Comparison of ENCODE assay signal across 8 cellular contexts in the genomic region with DNA sequence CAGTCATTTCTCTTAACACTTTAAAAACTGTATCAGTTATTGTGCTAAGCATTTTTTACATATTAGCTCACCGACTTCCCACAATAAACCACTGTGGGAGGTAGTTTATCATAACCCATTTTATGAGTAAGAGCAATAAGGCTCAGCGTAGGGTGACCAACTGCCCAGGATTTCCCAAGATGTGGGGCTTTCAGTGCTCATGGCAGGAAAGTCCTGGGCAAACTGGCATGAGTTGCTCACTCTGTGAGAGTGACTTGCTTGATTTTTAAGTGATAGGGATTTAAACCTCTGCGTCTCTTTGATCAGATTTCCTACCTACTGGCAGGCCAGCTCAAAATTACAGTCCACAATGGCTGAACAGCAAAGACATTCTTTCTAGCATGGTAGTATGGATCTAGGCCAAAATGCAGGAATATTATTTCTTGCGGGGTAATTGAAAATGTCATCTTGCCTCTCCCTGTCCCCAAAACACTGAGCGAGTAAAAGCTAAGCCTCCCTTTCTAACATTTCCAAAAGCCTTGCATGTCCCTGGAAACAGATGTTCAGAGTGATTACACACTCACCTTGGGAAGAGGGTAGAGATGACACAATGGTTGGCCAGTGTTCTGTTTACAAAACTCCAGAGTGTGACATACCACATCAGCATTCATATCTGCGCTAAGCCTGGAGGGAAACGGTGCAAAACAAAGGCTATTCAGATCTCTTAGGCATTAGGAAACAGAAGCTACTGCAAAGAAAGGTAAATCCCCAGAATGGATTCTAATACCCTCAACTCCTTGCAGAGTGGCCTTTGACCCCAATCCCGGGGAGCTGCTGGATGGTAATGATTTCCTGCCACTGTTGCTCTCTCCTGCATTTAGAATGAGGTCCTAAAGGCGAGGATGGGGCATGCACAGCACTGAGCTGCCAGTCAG.
DNase-seq lines count a peak whose midpoint lies in the region; ATAC-seq and TF ChIP-seq lines count a peak whose summit lies in the region.

No MANE protein-coding gene starts in this region.

- H2AK5ac ChIP-seq in IMR-90 (ENCODE audit: low read depth, low read length) = no peak overlapping the region

- peak overlapping the region; percentile 9; the same call in 1 of the 2 replicates for H3K27ac ChIP-seq in IMR-90 (ENCODE audit: insufficient read depth, low read length)
- peak overlapping the region; percentile 93 for H3K27ac ChIP-seq in mammary epithelial cell (ENCODE audit: insufficient read depth, low read depth, low read length)

- H2BK5ac ChIP-seq in IMR-90 (ENCODE audit: low read depth, low read length, poor library complexity, severe bottlenecking) = peak overlapping the region; percentile 91

- H3K79me2 ChIP-seq in mammary epithelial cell (ENCODE audit: insufficient read depth, low read length) = no peaks in the 10 kb centered on the region

- peaks cover 6% of the 10 kb centered on the region; the same call in 1 of the 2 replicates for H3K9me1 ChIP-seq in IMR-90 (ENCODE audit: insufficient read depth, low read length)

- H4K8ac ChIP-seq in IMR-90 (ENCODE audit: low read depth in 2 of 2, low read length in 2 of 2) = peak overlapping the region in 1 of 2 experiments; percentile 77; a peak in 2 of 4 replicates

- dilution Hi-C loops in IMR-90 (cut with HindIII; ENCODE audit: low sequenced_read_pairs, unreplicated experiment) (no loop called here), mammary epithelial cell (cut with HindIII; ENCODE audit: low sequenced_read_pairs) (no loop called here)

- peaks cover 9% of the 10 kb centered on the region for H3K9me3 Mint-ChIP-seq in mesothelial cell of epicardium

- peak overlapping the region; percentile 88 for H3K27ac Mint-ChIP-seq in mesothelial cell of epicardium

- 0 out of 3 replicates have a peak overlapping the region, but pooled peaks have one; percentile 13 for H2BK15ac ChIP-seq in IMR-90 (ENCODE audit: low read depth, low read length)

- CTCF ChIA-PET in IMR-90 (lab: Yijun Ruan, JAX) = interaction anchor here (0.7 to 3.0 kb wide), 4 partner anchors 8 to 218 kb away, joined by 3 to 17 read pairs (median 4); no protein-coding TSS in a partner anchor
- CTCF ChIA-PET in mammary epithelial cell (lab: Charles Lee; ENCODE audit: low non-redundant PET) = interaction anchor here (0.6 kb wide), 1 partner anchor 136 kb away, joined by 3 read pairs; no protein-coding TSS in a partner anchor

- no peak for TF ChIP-seq RAD21 in IMR-90 (IDR thresholded peaks at IDR 0.05; ENCODE audit: low read length)

- no peaks in the 10 kb centered on the region for H3K27me3 ChIP-seq in IMR-90 (ENCODE audit: control insufficient read depth, insufficient read depth, low read length)
- H3K27me3 ChIP-seq in mammary epithelial cell (ENCODE audit: insufficient read depth, low read length) = no peaks in the 10 kb centered on the region

- no peaks in the 10 kb centered on the region for H3K27me3 Mint-ChIP-seq in mesothelial cell of epicardium (ENCODE audit: low read depth)

- H4K20me1 ChIP-seq in IMR-90 (ENCODE audit: insufficient read depth, low read length) (no peaks in the 10 kb centered on the region), mammary epithelial cell (ENCODE audit: insufficient read depth, low read length) (no peaks in the 10 kb centered on the region)

- DNase-seq in AG20443 (ENCODE audit: low spot score) (peak; percentile 50), IMR-90 (peak; percentile 94), mammary epithelial cell (peak; percentile 97), mesothelial cell of epicardium (ENCODE audit: low spot score in 2 of 2, unreplicated experiment in 2 of 2) (no peak), amygdala (lab: John Stamatoyannopoulos, UW) (no peak), NCI-H526 treated with DMSO at 0.1 percent for 48 hours (lab: John Stamatoyannopoulos, UW) (no peak)

- H3K9ac ChIP-seq in IMR-90 (ENCODE audit: low read depth, low read length) (no peak overlapping the region), mammary epithelial cell (ENCODE audit: insufficient read depth, low read length) (peak overlapping the region; percentile 68)

- TF ChIP-seq CTCF in IMR-90 (conservative IDR thresholded peaks at IDR 0.05; ENCODE audit: low read depth, low read length) (no peak), mammary epithelial cell (conservative IDR thresholded peaks at IDR 0.05 in 1 of 2, IDR thresholded peaks at IDR 0.05 in 1 of 2; ENCODE audit: extremely low read depth in 1 of 2, insufficient read depth in 1 of 2, low read depth in 1 of 2, low read length in 2 of 2) (no peak), mesothelial cell of epicardium (IDR thresholded peaks at IDR 0.05; ENCODE audit: unreplicated experiment) (no peak)

- H3K4me2 ChIP-seq in IMR-90 (ENCODE audit: low read depth, low read length) = peak overlapping the region; percentile 43; the same call in 1 of the 2 replicates
- peak overlapping the region; percentile 38 for H3K4me2 ChIP-seq in mammary epithelial cell (ENCODE audit: insufficient read depth, low read depth, low read length)

- intact Hi-C loops in IMR-90 (cut with micrococcal nuclease) = loop anchor here (10.0 kb wide), 1 partner anchor 1516 kb away; the partner anchor contains the start of gene STARD3NL
- intact Hi-C loops in mammary epithelial cell (cut with micrococcal nuclease) = loop anchor here (1.0 to 2.0 kb wide), 2 partner anchors 14 to 54 kb away; no protein-coding TSS in a partner anchor

- peaks cover 4% of the 10 kb centered on the region for H3K36me3 Mint-ChIP-seq in mesothelial cell of epicardium

- H2BK20ac ChIP-seq in IMR-90 (ENCODE audit: low read depth, low read length) = peak overlapping the region; percentile 73

- in situ Hi-C loops in IMR-90 (cut with MboI; ENCODE audit: low sequenced_read_pairs) (no loop called here), mammary epithelial cell (cut with MboI; ENCODE audit: low sequenced_read_pairs in 2 of 2) (no loop called here)

- no peaks in the 10 kb centered on the region for H3K79me1 ChIP-seq in IMR-90 (ENCODE audit: low read depth in 1 of 2, low read length in 2 of 2)

- H3K36me3 ChIP-seq in IMR-90 (ENCODE audit: control insufficient read depth, insufficient read depth, low read length) (no peaks in the 10 kb centered on the region), mammary epithelial cell (ENCODE audit: insufficient read depth, low read length) (no peaks in the 10 kb centered on the region)

- H3K9me3 ChIP-seq in IMR-90 (ENCODE audit: control insufficient read depth, insufficient read depth, low read length) = no peaks in the 10 kb centered on the region
- no peaks in the 10 kb centered on the region for H3K9me3 ChIP-seq in mammary epithelial cell (replicated peaks; ENCODE audit: insufficient read depth, low read length)

- peak overlapping the region; percentile 33; the same call in 1 of the 2 replicates for H3K56ac ChIP-seq in IMR-90 (ENCODE audit: extremely low read depth, insufficient read depth, low read length)

- ATAC-seq in IMR-90 (ENCODE audit: low read depth) (peak; percentile 89), GM21367 (IDR thresholded peaks at IDR 0.05; ENCODE audit: unreplicated experiment) (no peak), HG03521 (IDR thresholded peaks at IDR 0.05; ENCODE audit: unreplicated experiment) (no peak)

- no peak overlapping the region; the same call in 1 of the 2 replicates for H4K5ac ChIP-seq in IMR-90 (ENCODE audit: low read depth, low read length)

- H4K91ac ChIP-seq in IMR-90 (ENCODE audit: insufficient read depth, low read depth, low read length) = peak overlapping the region; percentile 51

- POLR2A ChIA-PET in IMR-90 (lab: Charles Lee; ENCODE audit: unreplicated experiment) = no interaction called here

- BruUV-seq in IMR-90 (replicated peaks; lab: Mats Ljungman, UMichigan) (no TSS peak), mammary epithelial cell (replicated peaks; lab: Mats Ljungman, UMichigan) (TSS peak; percentile 45)

- H2BK120ac ChIP-seq in IMR-90 (ENCODE audit: low read depth, low read length) = peak overlapping the region; percentile 50

- peak overlapping the region; percentile 25 for H3K4ac ChIP-seq in IMR-90 (ENCODE audit: low read depth, low read length)

- H3K4me1 Mint-ChIP-seq in mesothelial cell of epicardium = peaks cover 30% of the 10 kb centered on the region

- 0 out of 2 replicates have a peak overlapping the region, but pooled peaks have one; percentile 12 for H3K14ac ChIP-seq in IMR-90 (replicated peaks; ENCODE audit: low read depth, low read length)

- H3K4me1 ChIP-seq in IMR-90 (ENCODE audit: control insufficient read depth, insufficient read depth, low read length) (peaks cover 8% of the 10 kb centered on the region), mammary epithelial cell (ENCODE audit: insufficient read depth, low read length) (peaks cover 34% of the 10 kb centered on the region)

- no peak overlapping the region for H3K4me3 ChIP-seq in IMR-90 (ENCODE audit: insufficient read depth, low read depth, low read length)
- no peak overlapping the region for H3K4me3 ChIP-seq in mammary epithelial cell (replicated peaks in 1 of 3; ENCODE audit: insufficient read depth in 1 of 3, low read depth in 2 of 3, low read length in 3 of 3)

- no CpG with 5 or more reads among the region's 9 CpGs for WGBS in IMR-90 (ENCODE audit: extremely low coverage in 2 of 2, insufficient read length in 1 of 2), 2 experiments
- WGBS in mammary epithelial cell (ENCODE audit: low coverage, missing lambda C conversion rate) = 0% methylated on average over 9 of the region's 9 CpGs

- no peak for TF ChIP-seq POLR2A in IMR-90 (IDR thresholded peaks at IDR 0.05; ENCODE audit: low read depth, low read length)

- H2AK9ac ChIP-seq in IMR-90 (replicated peaks; ENCODE audit: low read depth, low read length, poor library complexity) = no peak overlapping the region

- H3K23ac ChIP-seq in IMR-90 (ENCODE audit: low read depth, low read length) = peak overlapping the region; percentile 28; the same call in 1 of the 2 replicates

- H2AFZ ChIP-seq in IMR-90 (replicated peaks; ENCODE audit: low read length, poor library complexity) (peak overlapping the region; percentile 56), mammary epithelial cell (ENCODE audit: low read depth, low read length) (no peak overlapping the region)

- peak overlapping the region; percentile 61; the same call in 1 of the 2 replicates for H3K18ac ChIP-seq in IMR-90 (ENCODE audit: low read depth, low read length)

- H3K4me3 Mint-ChIP-seq in mesothelial cell of epicardium = no peak overlapping the region

TF ChIP-seq in IMR-90, 13 proteins besides CTCF, POLR2A, EP300 and RAD21 (continues in another document):
- TF ChIP-seq, protein P1, sequence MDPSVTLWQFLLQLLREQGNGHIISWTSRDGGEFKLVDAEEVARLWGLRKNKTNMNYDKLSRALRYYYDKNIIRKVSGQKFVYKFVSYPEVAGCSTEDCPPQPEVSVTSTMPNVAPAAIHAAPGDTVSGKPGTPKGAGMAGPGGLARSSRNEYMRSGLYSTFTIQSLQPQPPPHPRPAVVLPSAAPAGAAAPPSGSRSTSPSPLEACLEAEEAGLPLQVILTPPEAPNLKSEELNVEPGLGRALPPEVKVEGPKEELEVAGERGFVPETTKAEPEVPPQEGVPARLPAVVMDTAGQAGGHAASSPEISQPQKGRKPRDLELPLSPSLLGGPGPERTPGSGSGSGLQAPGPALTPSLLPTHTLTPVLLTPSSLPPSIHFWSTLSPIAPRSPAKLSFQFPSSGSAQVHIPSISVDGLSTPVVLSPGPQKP (IDR thresholded peaks at IDR 0.05; ENCODE audit: borderline replicate concordance, low read depth, low read length) = no peak
- TF ChIP-seq MAFK (IDR thresholded peaks at IDR 0.05; ENCODE audit: low read depth, low read length) (peak; percentile 20; the same call in 1 of the 2 replicates), RFX5 (IDR thresholded peaks at IDR 0.05; ENCODE audit: low read depth, low read length) (no peak)

Comparison
In these comparisons a context has a peak if more than half of its experiments do, and no peak if none do; other contexts are left out.
1. DNase-seq: peak in AG20443 (single experiment), IMR-90 (single experiment) and mammary epithelial cell (single experiment); none in mesothelial cell of epicardium (0 of 2), amygdala (0 of 56) and NCI-H526 treated with DMSO at 0.1 percent for 48 hours (single experiment).